8 cellular contexts compared by ENCODE assay signal in the genomic region with DNA sequence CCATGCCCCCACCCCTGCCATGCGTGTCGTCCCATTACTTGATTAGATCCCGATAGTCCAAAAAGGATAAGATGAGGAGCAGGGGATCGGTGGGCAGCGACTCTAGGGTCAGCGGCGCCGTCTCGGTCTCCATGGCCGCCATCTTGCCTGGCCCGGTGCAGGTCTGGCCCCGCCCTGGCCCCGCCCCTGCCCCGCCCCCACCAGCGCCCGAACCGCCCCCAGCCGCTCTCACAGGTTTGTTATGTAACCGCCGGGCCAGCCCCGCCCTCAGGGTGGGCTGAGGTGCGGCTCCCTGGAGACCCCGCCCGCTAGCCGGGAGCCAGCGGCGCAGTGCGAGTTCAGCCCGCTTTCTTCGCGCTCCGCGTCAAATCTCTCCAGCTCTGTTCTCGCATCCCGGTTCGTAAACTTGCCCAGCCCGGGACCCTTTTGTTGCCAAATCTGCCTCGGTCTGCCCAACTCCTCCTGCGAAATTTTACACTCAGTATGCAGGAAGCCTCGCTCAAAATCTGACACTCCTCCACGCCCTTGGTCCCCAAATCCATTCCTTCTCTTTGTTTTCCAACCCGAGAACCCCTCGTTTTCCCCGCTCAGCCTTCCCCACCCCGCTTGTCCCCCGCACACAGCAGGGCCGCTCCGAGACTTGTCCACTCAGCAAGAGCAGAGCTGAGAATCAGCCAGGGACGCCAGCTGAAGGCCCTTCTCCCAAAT. TPM values are rescaled to one million over a fixed set of nuclear protein-coding genes. Genes with fewer than 3 reads are reported as not detected.
DNase-seq lines count a peak whose midpoint lies in the region; ATAC-seq and TF ChIP-seq lines count a peak whose summit lies in the region.

A gene with protein sequence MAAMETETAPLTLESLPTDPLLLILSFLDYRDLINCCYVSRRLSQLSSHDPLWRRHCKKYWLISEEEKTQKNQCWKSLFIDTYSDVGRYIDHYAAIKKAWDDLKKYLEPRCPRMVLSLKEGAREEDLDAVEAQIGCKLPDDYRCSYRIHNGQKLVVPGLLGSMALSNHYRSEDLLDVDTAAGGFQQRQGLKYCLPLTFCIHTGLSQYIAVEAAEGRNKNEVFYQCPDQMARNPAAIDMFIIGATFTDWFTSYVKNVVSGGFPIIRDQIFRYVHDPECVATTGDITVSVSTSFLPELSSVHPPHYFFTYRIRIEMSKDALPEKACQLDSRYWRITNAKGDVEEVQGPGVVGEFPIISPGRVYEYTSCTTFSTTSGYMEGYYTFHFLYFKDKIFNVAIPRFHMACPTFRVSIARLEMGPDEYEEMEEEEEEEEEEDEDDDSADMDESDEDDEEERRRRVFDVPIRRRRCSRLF (minus strand): TSS at position 165 of the 708 bp plus-strand sequence. CDS start 23 bp downstream, at position 142.

- CTCF ChIA-PET in activated CD8-positive, alpha-beta T cell treated with anti-CD3 and anti-CD28 coated beads for 36 hours (lab: Charles Lee) = no interaction called here

- no peak for TF ChIP-seq POLR2A in lower leg skin (IDR thresholded peaks at IDR 0.05)

- 0% methylated on average over 39 to 43 of the region's 49 CpGs for WGBS in lower leg skin, 2 donors

- H3K27me3 Mint-ChIP-seq in CD14-positive monocyte (ENCODE audit: low read depth in 3 of 3) = peaks cover 22 to 39% (median 33%) of the 10 kb centered on the region in 3 donors
- peaks cover 17% of the 10 kb centered on the region for H3K27me3 Mint-ChIP-seq in activated CD8-positive, alpha-beta T cell treated with anti-CD3 and anti-CD28 coated beads for 36 hours

- peak; percentile 52 for ATAC-seq in GM19452 (IDR thresholded peaks at IDR 0.05; ENCODE audit: unreplicated experiment)
- peak; percentile 87 for ATAC-seq in activated CD8-positive, alpha-beta T cell treated with anti-CD3 and anti-CD28 coated beads for 36 hours

- TF ChIP-seq CTCF in CD14-positive monocyte (IDR thresholded peaks at IDR 0.05) (no peak), lower leg skin (IDR thresholded peaks at IDR 0.05) (no peak)
- no peak for TF ChIP-seq CTCF in activated CD8-positive, alpha-beta T cell treated with anti-CD3 and anti-CD28 coated beads for 36 hours (IDR thresholded peaks at IDR 0.05)

- peaks cover 10 to 14% of the 10 kb centered on the region in 2 donors for H3K36me3 Mint-ChIP-seq in CD14-positive monocyte
- peaks cover 2% of the 10 kb centered on the region for H3K36me3 Mint-ChIP-seq in activated CD8-positive, alpha-beta T cell treated with anti-CD3 and anti-CD28 coated beads for 36 hours (ENCODE audit: low read depth)

- H3K9me3 Mint-ChIP-seq in CD14-positive monocyte = peaks cover 0 to 4% (median 0%) of the 10 kb centered on the region in 7 donors
- H3K9me3 Mint-ChIP-seq in activated CD8-positive, alpha-beta T cell treated with anti-CD3 and anti-CD28 coated beads for 36 hours = no peaks in the 10 kb centered on the region

- peak within 1 kb of the TSS; percentile 74 to 96 (median 92) for H3K27ac Mint-ChIP-seq in CD14-positive monocyte
- H3K27ac Mint-ChIP-seq in activated CD8-positive, alpha-beta T cell treated with anti-CD3 and anti-CD28 coated beads for 36 hours = peak within 1 kb of the TSS; percentile 94

- POLR2A ChIA-PET in activated CD8-positive, alpha-beta T cell treated with anti-CD3 and anti-CD28 coated beads for 36 hours (lab: Charles Lee) = interaction anchor here (0.6 to 0.8 kb wide), 3 partner anchors 74 to 946 kb away, joined by 3 to 6 read pairs (median 4); a partner anchor contains a TSS

- intact Hi-C loops in CD14-positive monocyte (cut with micrococcal nuclease) (no loop called here), lower leg skin (cut with DNase I; ENCODE audit: low total_unique reads) (no loop called here)
- intact Hi-C loops in activated CD8-positive, alpha-beta T cell treated with anti-CD3 and anti-CD28 coated beads for 36 hours (cut with micrococcal nuclease) = no loop called here

- H3K4me1 Mint-ChIP-seq in CD14-positive monocyte = peaks cover 26% of the 10 kb centered on the region
- peaks cover 37% of the 10 kb centered on the region for H3K4me1 Mint-ChIP-seq in activated CD8-positive, alpha-beta T cell treated with anti-CD3 and anti-CD28 coated beads for 36 hours (ENCODE audit: low read depth)

- H3K4me3 Mint-ChIP-seq in CD14-positive monocyte = peak within 1 kb of the TSS; percentile 97
- peak within 1 kb of the TSS; percentile 92 for H3K4me3 Mint-ChIP-seq in activated CD8-positive, alpha-beta T cell treated with anti-CD3 and anti-CD28 coated beads for 36 hours

- DNase-seq in CD14-positive monocyte (ENCODE audit: low spot score) (peak; percentile 62), HK-2 (ENCODE audit: unreplicated experiment) (peak; percentile 76), NCI-H82 treated with DMSO at 0.1 percent for 48 hours (lab: John Stamatoyannopoulos, UW; ENCODE audit: unreplicated experiment) (peak; percentile 48), ecto neural progenitor cell (ENCODE audit: low spot score) (peak; percentile 94), lower leg skin (ENCODE audit: low spot score in 2 of 2) (peak; percentile 79 to 96)
- DNase-seq in activated CD8-positive, alpha-beta T cell treated with anti-CD3 and anti-CD28 coated beads for 36 hours = peak; percentile 81
- DNase-seq in stimulated activated CD4-positive, alpha-beta T cell treated with anti-CD3 and anti-CD28 coated beads, Interleukin-4, amount 100 ng/mL, for 48 hours (ENCODE audit: low read depth in 2 of 2) = peak; percentile 56 to 69

- H3K4me3 ChIP-seq in lower leg skin (ENCODE audit: low read depth, poor library complexity, severe bottlenecking) = peak within 1 kb of the TSS; percentile 92

RNA-seq across cellular contexts. Expression of the gene that starts here (rescaled TPM):
- 10 to 100 TPM; 17.5 to 21.4 TPM for polyA plus RNA-seq in CD14-positive monocyte
- 10 to 100 TPM in 1 of 2 experiments, 1 to 10 TPM in 1; 9.0 to 11.5 TPM for total RNA-seq in activated CD8-positive, alpha-beta T cell treated with anti-CD3 and anti-CD28 coated beads for 36 hours
- total RNA-seq in lower leg skin = 10 to 100 TPM; 36.5 to 52.3 (median 48.0) TPM

Comparison
In these comparisons a context has a peak if more than half of its experiments do, and no peak if none do; other contexts are left out.
1. Peak in every context shown above with its lines: DNase-seq, ATAC-seq and H3K4me3 ChIP-seq.